Comparison of ENCODE assay signal across 10 cellular contexts in genomic region chr11:92227233-92227593, GRCh38. TPM values are rescaled to one million over a fixed set of nuclear protein-coding genes. Genes with fewer than 3 reads are reported as not detected.
DNase-seq lines count a peak whose midpoint lies in the region; ATAC-seq and TF ChIP-seq lines count a peak whose summit lies in the region.
"Had no signal": no experiment of that assay in that cellular context is flagged by ENCODE, and none has a peak within 500 bp of the region (broad histone marks: within the 10 kb centered on the region; RNA-seq: fewer than 3 reads in every experiment).

No MANE protein-coding gene starts in this region.

- H3K27ac ChIP-seq in PC-3 (ENCODE audit: low read length) (no peak overlapping the region), iPS DF 6.9 (ENCODE audit: low read length) (no peak overlapping the region), mammary epithelial cell (ENCODE audit: insufficient read depth, low read depth, low read length) (no peak overlapping the region)

- H3K4me3 Mint-ChIP-seq in activated T-helper 17 cell treated with anti-CD3 and anti-CD28 coated beads, Interleukin-2, amount 50 U/mL, for 72 hours, result no peak overlapping the region
- H3K4me3 Mint-ChIP-seq: activated CD4-positive, alpha-beta T cell treated with anti-CD3 and anti-CD28 coated beads for 36 hours; activated naive CD8-positive, alpha-beta T cell had no signal

- H2AFZ ChIP-seq in PC-3 (ENCODE audit: low read length) (peak overlapping the region; percentile 43), mammary epithelial cell (ENCODE audit: low read depth, low read length) (no peak overlapping the region)

- dilution Hi-C loops in mammary epithelial cell (cut with HindIII; ENCODE audit: low sequenced_read_pairs), result no loop called here

- no peaks in the 10 kb centered on the region for H3K9me3 ChIP-seq in PC-3 (ENCODE audit: low read length)
- no peaks in the 10 kb centered on the region for H3K9me3 ChIP-seq in iPS DF 6.9 (ENCODE audit: control insufficient read depth, insufficient read depth, low read length)
- no peaks in the 10 kb centered on the region for H3K9me3 ChIP-seq in mammary epithelial cell (replicated peaks; ENCODE audit: insufficient read depth, low read length)

- no peaks in the 10 kb centered on the region for H3K36me3 Mint-ChIP-seq in activated T-helper 17 cell treated with anti-CD3 and anti-CD28 coated beads, Interleukin-2, amount 50 U/mL, for 72 hours (ENCODE audit: low read depth)
- H3K36me3 Mint-ChIP-seq: activated naive CD8-positive, alpha-beta T cell had no signal

- H3K4me1 Mint-ChIP-seq in activated T-helper 17 cell treated with anti-CD3 and anti-CD28 coated beads, Interleukin-2, amount 50 U/mL, for 72 hours, result peaks cover 4% of the 10 kb centered on the region

- H3K4me2 ChIP-seq in PC-3 (ENCODE audit: low read length), result peak overlapping the region; percentile 38; the same call in 1 of the 2 replicates
- H3K4me2 ChIP-seq in mammary epithelial cell (ENCODE audit: insufficient read depth, low read depth, low read length), result no peak overlapping the region

- DNase-seq in GM13977 (ENCODE audit: low spot score) (peak; percentile 13), PC-3 (no peak), iPS DF 6.9 (ENCODE audit: low read depth, low spot score) (no peak), retinal pigment epithelial cell (ENCODE audit: low read depth) (no peak), pons (ENCODE audit: low spot score) (no peak), mammary epithelial cell (no peak)
- DNase-seq: activated CD4-positive, alpha-beta T cell treated with anti-CD3 and anti-CD28 coated beads for 36 hours had no signal

- peaks cover 30% of the 10 kb centered on the region for H3K27me3 Mint-ChIP-seq in activated T-helper 17 cell treated with anti-CD3 and anti-CD28 coated beads, Interleukin-2, amount 50 U/mL, for 72 hours

- H4K20me1 ChIP-seq in PC-3 (ENCODE audit: low read length) (no peaks in the 10 kb centered on the region), mammary epithelial cell (ENCODE audit: insufficient read depth, low read length) (peaks cover 3% of the 10 kb centered on the region)

- in situ Hi-C loops in GM13977 (cut with MboI; ENCODE audit: low pct_unique_long_range_greater_than_20kb, low sequenced_read_pairs, unreplicated experiment) (no loop called here), mammary epithelial cell (cut with MboI; ENCODE audit: low sequenced_read_pairs in 2 of 2) (no loop called here)

- no peaks in the 10 kb centered on the region for H3K9me3 Mint-ChIP-seq in activated T-helper 17 cell treated with anti-CD3 and anti-CD28 coated beads, Interleukin-2, amount 50 U/mL, for 72 hours

- H3K27me3 ChIP-seq in PC-3 (ENCODE audit: low read length), result peaks cover 47% of the 10 kb centered on the region
- no peaks in the 10 kb centered on the region; the same call in 1 of the 2 replicates for H3K27me3 ChIP-seq in iPS DF 6.9 (ENCODE audit: control insufficient read depth, insufficient read depth, low read length)
- peaks cover 43% of the 10 kb centered on the region for H3K27me3 ChIP-seq in mammary epithelial cell (ENCODE audit: insufficient read depth, low read length)

- ATAC-seq in PC-3 (no peak), HG03442 (IDR thresholded peaks at IDR 0.05; ENCODE audit: unreplicated experiment) (no peak)
- ATAC-seq in activated T-helper 17 cell treated with anti-CD3 and anti-CD28 coated beads, Interleukin-2, amount 50 U/mL, for 72 hours (replicated peaks), result no peak
- ATAC-seq: activated CD4-positive, alpha-beta T cell treated with anti-CD3 and anti-CD28 coated beads for 36 hours had no signal

- no peak overlapping the region for H3K27ac Mint-ChIP-seq in activated T-helper 17 cell treated with anti-CD3 and anti-CD28 coated beads, Interleukin-2, amount 50 U/mL, for 72 hours
- H3K27ac Mint-ChIP-seq: activated CD4-positive, alpha-beta T cell treated with anti-CD3 and anti-CD28 coated beads for 36 hours; activated naive CD8-positive, alpha-beta T cell had no signal

- H3K4me1 ChIP-seq in PC-3 (ENCODE audit: insufficient read depth, low read length), result no peaks in the 10 kb centered on the region
- peaks cover 6% of the 10 kb centered on the region for H3K4me1 ChIP-seq in iPS DF 6.9 (ENCODE audit: control insufficient read depth, insufficient read depth, low read length)
- peaks cover 6% of the 10 kb centered on the region for H3K4me1 ChIP-seq in mammary epithelial cell (ENCODE audit: insufficient read depth, low read length)

- intact Hi-C loops in PC-3 (cut with micrococcal nuclease), result no loop called here
- intact Hi-C loops in mammary epithelial cell (cut with micrococcal nuclease), result no loop called here

- H3K9ac ChIP-seq in PC-3 (ENCODE audit: low read length) (no peak overlapping the region), mammary epithelial cell (ENCODE audit: insufficient read depth, low read length) (no peak overlapping the region)

- H3K9me2 ChIP-seq in PC-3 (replicated peaks; ENCODE audit: low read length), result no peaks in the 10 kb centered on the region

- BruUV-seq in PC-3 (replicated peaks; lab: Mats Ljungman, UMichigan), result no TSS peak
- no TSS peak for BruUV-seq in mammary epithelial cell (replicated peaks; lab: Mats Ljungman, UMichigan)

- H3K4me3 ChIP-seq in PC-3 (ENCODE audit: low read length) (no peak overlapping the region), iPS DF 6.9 (ENCODE audit: low read length) (peak overlapping the region; percentile 72; the same call in 1 of the 2 replicates), retinal pigment epithelial cell (ENCODE audit: low read length) (peak overlapping the region; percentile 68), mammary epithelial cell (replicated peaks in 1 of 3; ENCODE audit: insufficient read depth in 1 of 3, low read depth in 2 of 3, low read length in 3 of 3) (no peak overlapping the region)

- no CpG with 5 or more reads among the region's 12 CpGs for WGBS in iPS DF 6.9 (ENCODE audit: insufficient coverage, insufficient read length)
- 19% methylated on average over 4 of the region's 12 CpGs for WGBS in mammary epithelial cell (ENCODE audit: low coverage, missing lambda C conversion rate)

- POLR2A ChIA-PET in PC-3 (lab: Charles Lee; ENCODE audit: unreplicated experiment), result no interaction called here

- CTCF ChIA-PET in PC-3 (lab: Charles Lee), result no interaction called here
- CTCF ChIA-PET in mammary epithelial cell (lab: Charles Lee; ENCODE audit: low non-redundant PET), result no interaction called here

- no peaks in the 10 kb centered on the region for H3K36me3 ChIP-seq in PC-3 (ENCODE audit: low read depth, low read length)
- no peaks in the 10 kb centered on the region for H3K36me3 ChIP-seq in iPS DF 6.9 (ENCODE audit: control insufficient read depth, insufficient read depth, low read length)
- H3K36me3 ChIP-seq in mammary epithelial cell (ENCODE audit: insufficient read depth, low read length), result no peaks in the 10 kb centered on the region

- H3F3A ChIP-seq in PC-3 (ENCODE audit: low read length, unreplicated experiment), result no peaks in the 10 kb centered on the region

- no peaks in the 10 kb centered on the region for H3K79me2 ChIP-seq in PC-3 (ENCODE audit: low read length)
- H3K79me2 ChIP-seq in mammary epithelial cell (ENCODE audit: insufficient read depth, low read length), result no peaks in the 10 kb centered on the region

- TF ChIP-seq CTCF in GM13977 (IDR thresholded peaks at IDR 0.05; ENCODE audit: extremely low read depth, insufficient read depth, missing control alignments), result no peak
- no peak for TF ChIP-seq CTCF in PC-3 (conservative IDR thresholded peaks at IDR 0.05; ENCODE audit: low read depth, low read length)
- peak; percentile 11 for TF ChIP-seq CTCF in retinal pigment epithelial cell (conservative IDR thresholded peaks at IDR 0.05; ENCODE audit: low read depth, low read length)
- TF ChIP-seq CTCF in mammary epithelial cell (conservative IDR thresholded peaks at IDR 0.05 in 1 of 2, IDR thresholded peaks at IDR 0.05 in 1 of 2; ENCODE audit: extremely low read depth in 1 of 2, insufficient read depth in 1 of 2, low read depth in 1 of 2, low read length in 2 of 2), result no peak

RNA-seq across cellular contexts. Expression of gene FAT3, which starts 2.6 kb away (rescaled TPM):
- total RNA-seq in PC-3 (2014; rRNA removed) (not detected in 2 replicates), mammary epithelial cell (not detected)
- not detected for total RNA-seq in activated T-helper 17 cell treated with anti-CD3 and anti-CD28 coated beads, Interleukin-2, amount 50 U/mL, for 72 hours
- 0.02 TPM for polyA plus RNA-seq in mammary epithelial cell
- polyA minus RNA-seq in mammary epithelial cell, result 0.36 TPM
- total RNA-seq: activated CD4-positive, alpha-beta T cell treated with anti-CD3 and anti-CD28 coated beads for 36 hours had no signal

Comparison
In these comparisons a context has a peak if more than half of its experiments do, and no peak if none do; other contexts are left out.
1. H3K4me3 ChIP-seq: peak in iPS DF 6.9 (single experiment) and retinal pigment epithelial cell (single experiment); none in PC-3 (single experiment) and mammary epithelial cell (0 of 3).